ENCODE assay signal across 12 cellular contexts in genomic region chr4:143587703-143588102, GRCh38.
DNase-seq lines count a peak whose midpoint lies in the region; ATAC-seq and TF ChIP-seq lines count a peak whose summit lies in the region.
"Had no signal": no experiment of that assay in that cellular context is flagged by ENCODE, and none has a peak within 500 bp of the region (broad histone marks: within the 10 kb centered on the region; RNA-seq: fewer than 3 reads in every experiment).

No MANE protein-coding gene starts in this region.

- no peaks in the 10 kb centered on the region for H3K9me3 ChIP-seq in PC-3 (ENCODE audit: low read length)

- CTCF ChIA-PET in PC-3 (lab: Charles Lee): no interaction called here

- H3K4me1 ChIP-seq in PC-3 (ENCODE audit: insufficient read depth, low read length): no peaks in the 10 kb centered on the region

- H3F3A ChIP-seq in PC-3 (ENCODE audit: low read length, unreplicated experiment): no peaks in the 10 kb centered on the region

- no peaks in the 10 kb centered on the region for H3K27me3 Mint-ChIP-seq in activated naive CD8-positive, alpha-beta T cell treated with anti-CD3 and anti-CD28 coated beads, Interleukin-2, amount 50 U/mL, for 24 hours
- H3K27me3 Mint-ChIP-seq: type B pancreatic cell had no signal

- no peak overlapping the region for H3K9ac ChIP-seq in PC-3 (ENCODE audit: low read length)

- peaks cover 5% of the 10 kb centered on the region for H3K36me3 Mint-ChIP-seq in activated naive CD8-positive, alpha-beta T cell treated with anti-CD3 and anti-CD28 coated beads, Interleukin-2, amount 50 U/mL, for 24 hours (ENCODE audit: low read depth)
- H3K36me3 Mint-ChIP-seq: type B pancreatic cell had no signal

- POLR2A ChIA-PET in PC-3 (lab: Charles Lee; ENCODE audit: unreplicated experiment): no interaction called here

- H3K9me3 Mint-ChIP-seq in activated naive CD8-positive, alpha-beta T cell treated with anti-CD3 and anti-CD28 coated beads, Interleukin-2, amount 50 U/mL, for 24 hours: peaks cover 18% of the 10 kb centered on the region

- no peak overlapping the region for H3K27ac Mint-ChIP-seq in activated naive CD8-positive, alpha-beta T cell treated with anti-CD3 and anti-CD28 coated beads, Interleukin-2, amount 50 U/mL, for 24 hours
- H3K27ac Mint-ChIP-seq: activated naive CD8-positive, alpha-beta T cell treated with anti-CD3 and anti-CD28 coated beads, Interleukin-2, amount 10 ng/mL, durations not matched to agents 7 days and 5 days; type B pancreatic cell had no signal

- H3K27ac ChIP-seq in PC-3 (ENCODE audit: low read length): no peak overlapping the region

- ATAC-seq in PC-3 (peak; percentile 76), GM18511 (IDR thresholded peaks at IDR 0.05; ENCODE audit: unreplicated experiment) (no peak), GM21360 (IDR thresholded peaks at IDR 0.05; ENCODE audit: unreplicated experiment) (no peak)
- ATAC-seq in activated naive CD8-positive, alpha-beta T cell treated with anti-CD3 and anti-CD28 coated beads, Interleukin-2, amount 50 U/mL, for 24 hours: no peak

- in situ Hi-C loops in ACHN (cut with HindIII; ENCODE audit: low pct_ligation_motif_present, low pct_unique_long_range_greater_than_20kb, low sequenced_read_pairs): no loop called here

- DNase-seq in ACHN (peak; percentile 4), GM12865 (ENCODE audit: low read depth) (peak; percentile 15), PC-3 (peak; percentile 51), epithelial cell of proximal tubule (ENCODE audit: low read depth) (no peak), NCI-H1694 treated with DMSO at 0.1 percent for 48 hours (lab: John Stamatoyannopoulos, UW) (no peak)
- no peak for DNase-seq in activated naive CD8-positive, alpha-beta T cell treated with anti-CD3 and anti-CD28 coated beads, Interleukin-2, amount 50 U/mL, for 24 hours
- DNase-seq: activated naive CD8-positive, alpha-beta T cell treated with anti-CD3 and anti-CD28 coated beads, Interleukin-2, amount 10 ng/mL, durations not matched to agents 7 days and 5 days; effector CD4-positive, alpha-beta T cell; NCI-H1436 had no signal

- no peaks in the 10 kb centered on the region for H3K79me2 ChIP-seq in PC-3 (ENCODE audit: low read length)

- H3K4me3 Mint-ChIP-seq in activated naive CD8-positive, alpha-beta T cell treated with anti-CD3 and anti-CD28 coated beads, Interleukin-2, amount 50 U/mL, for 24 hours: no peak overlapping the region
- H3K4me3 Mint-ChIP-seq: activated naive CD8-positive, alpha-beta T cell treated with anti-CD3 and anti-CD28 coated beads, Interleukin-2, amount 10 ng/mL, durations not matched to agents 7 days and 5 days; type B pancreatic cell had no signal

- TF ChIP-seq CTCF in GM12865 (IDR thresholded peaks at IDR 0.05; ENCODE audit: insufficient read depth, low read depth, low read length, missing control alignments): peak; percentile 13
- TF ChIP-seq CTCF in PC-3 (conservative IDR thresholded peaks at IDR 0.05; ENCODE audit: low read depth, low read length): peak; percentile 55
- TF ChIP-seq CTCF in epithelial cell of proximal tubule (conservative IDR thresholded peaks at IDR 0.05; ENCODE audit: low read depth, low read length): peak; percentile 41

- no peaks in the 10 kb centered on the region for H3K9me2 ChIP-seq in PC-3 (replicated peaks; ENCODE audit: low read length)

- no peaks in the 10 kb centered on the region for H4K20me1 ChIP-seq in PC-3 (ENCODE audit: low read length)

- no peak overlapping the region for H2AFZ ChIP-seq in PC-3 (ENCODE audit: low read length)

- no peaks in the 10 kb centered on the region for H3K27me3 ChIP-seq in PC-3 (ENCODE audit: low read length)

- BruUV-seq in PC-3 (replicated peaks; lab: Mats Ljungman, UMichigan): no TSS peak

- intact Hi-C loops in PC-3 (cut with micrococcal nuclease): loop anchor here (5.0 kb wide), 1 partner anchor 320 kb away; the partner anchor contains the start of gene GYPE

- no peaks in the 10 kb centered on the region for H3K36me3 ChIP-seq in PC-3 (ENCODE audit: low read depth, low read length)

- H3K4me2 ChIP-seq in PC-3 (ENCODE audit: low read length): no peak overlapping the region

- no peaks in the 10 kb centered on the region for H3K4me1 Mint-ChIP-seq in activated naive CD8-positive, alpha-beta T cell treated with anti-CD3 and anti-CD28 coated beads, Interleukin-2, amount 50 U/mL, for 24 hours
- H3K4me1 Mint-ChIP-seq: activated naive CD8-positive, alpha-beta T cell treated with anti-CD3 and anti-CD28 coated beads, Interleukin-2, amount 10 ng/mL, durations not matched to agents 7 days and 5 days had no signal

- H3K4me3 ChIP-seq in GM12865 (ENCODE audit: low read depth, low read length) (no peak overlapping the region), PC-3 (ENCODE audit: low read length) (no peak overlapping the region), epithelial cell of proximal tubule (ENCODE audit: low read depth, low read length) (no peak overlapping the region)

Comparison
In these comparisons a context has a peak if more than half of its experiments do, and no peak if none do; other contexts are left out.
1. DNase-seq: peak in ACHN (single experiment), GM12865 (single experiment) and PC-3 (single experiment); none in epithelial cell of proximal tubule (single experiment), NCI-H1694 treated with DMSO at 0.1 percent for 48 hours (single experiment) and activated naive CD8-positive, alpha-beta T cell treated with anti-CD3 and anti-CD28 coated beads, Interleukin-2, amount 50 U/mL, for 24 hours (single experiment).
2. Peak in every context shown above with its lines, with median percentiles within 50 percentile points of each other: CTCF ChIP-seq.